Comparison of ENCODE assay signal across 2 cellular contexts in the genomic region with DNA sequence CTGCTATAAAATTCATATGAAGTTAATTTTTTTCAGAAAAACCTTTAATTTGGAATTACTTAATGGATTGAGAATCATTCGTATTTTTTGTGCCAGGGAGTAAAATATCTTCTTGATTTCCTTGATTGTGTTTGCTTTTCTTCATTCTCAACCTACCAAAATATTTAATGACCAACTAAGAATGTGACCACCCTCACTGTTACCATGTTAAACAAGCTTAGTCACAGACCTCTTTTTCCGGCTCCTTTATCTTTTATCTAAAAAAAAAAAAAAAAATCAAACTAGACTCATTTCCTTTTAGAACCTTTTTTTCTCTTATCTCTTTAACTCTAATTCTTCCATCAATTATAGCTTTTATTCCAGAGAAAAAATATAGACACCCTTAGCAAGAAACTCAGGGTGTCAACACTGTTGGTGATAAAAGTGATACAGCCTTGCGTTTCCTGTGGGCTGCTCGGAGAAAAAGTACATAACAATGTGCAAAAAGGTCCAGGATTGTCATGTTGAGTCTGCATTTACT.
TF ChIP-seq lines count a peak whose summit lies in the region.

No MANE protein-coding gene starts in this region.

TF ChIP-seq in GM23338, 12 proteins besides CTCF, POLR2A, EP300 and RAD21 (continues in another document):
- TF ChIP-seq, protein P1, sequence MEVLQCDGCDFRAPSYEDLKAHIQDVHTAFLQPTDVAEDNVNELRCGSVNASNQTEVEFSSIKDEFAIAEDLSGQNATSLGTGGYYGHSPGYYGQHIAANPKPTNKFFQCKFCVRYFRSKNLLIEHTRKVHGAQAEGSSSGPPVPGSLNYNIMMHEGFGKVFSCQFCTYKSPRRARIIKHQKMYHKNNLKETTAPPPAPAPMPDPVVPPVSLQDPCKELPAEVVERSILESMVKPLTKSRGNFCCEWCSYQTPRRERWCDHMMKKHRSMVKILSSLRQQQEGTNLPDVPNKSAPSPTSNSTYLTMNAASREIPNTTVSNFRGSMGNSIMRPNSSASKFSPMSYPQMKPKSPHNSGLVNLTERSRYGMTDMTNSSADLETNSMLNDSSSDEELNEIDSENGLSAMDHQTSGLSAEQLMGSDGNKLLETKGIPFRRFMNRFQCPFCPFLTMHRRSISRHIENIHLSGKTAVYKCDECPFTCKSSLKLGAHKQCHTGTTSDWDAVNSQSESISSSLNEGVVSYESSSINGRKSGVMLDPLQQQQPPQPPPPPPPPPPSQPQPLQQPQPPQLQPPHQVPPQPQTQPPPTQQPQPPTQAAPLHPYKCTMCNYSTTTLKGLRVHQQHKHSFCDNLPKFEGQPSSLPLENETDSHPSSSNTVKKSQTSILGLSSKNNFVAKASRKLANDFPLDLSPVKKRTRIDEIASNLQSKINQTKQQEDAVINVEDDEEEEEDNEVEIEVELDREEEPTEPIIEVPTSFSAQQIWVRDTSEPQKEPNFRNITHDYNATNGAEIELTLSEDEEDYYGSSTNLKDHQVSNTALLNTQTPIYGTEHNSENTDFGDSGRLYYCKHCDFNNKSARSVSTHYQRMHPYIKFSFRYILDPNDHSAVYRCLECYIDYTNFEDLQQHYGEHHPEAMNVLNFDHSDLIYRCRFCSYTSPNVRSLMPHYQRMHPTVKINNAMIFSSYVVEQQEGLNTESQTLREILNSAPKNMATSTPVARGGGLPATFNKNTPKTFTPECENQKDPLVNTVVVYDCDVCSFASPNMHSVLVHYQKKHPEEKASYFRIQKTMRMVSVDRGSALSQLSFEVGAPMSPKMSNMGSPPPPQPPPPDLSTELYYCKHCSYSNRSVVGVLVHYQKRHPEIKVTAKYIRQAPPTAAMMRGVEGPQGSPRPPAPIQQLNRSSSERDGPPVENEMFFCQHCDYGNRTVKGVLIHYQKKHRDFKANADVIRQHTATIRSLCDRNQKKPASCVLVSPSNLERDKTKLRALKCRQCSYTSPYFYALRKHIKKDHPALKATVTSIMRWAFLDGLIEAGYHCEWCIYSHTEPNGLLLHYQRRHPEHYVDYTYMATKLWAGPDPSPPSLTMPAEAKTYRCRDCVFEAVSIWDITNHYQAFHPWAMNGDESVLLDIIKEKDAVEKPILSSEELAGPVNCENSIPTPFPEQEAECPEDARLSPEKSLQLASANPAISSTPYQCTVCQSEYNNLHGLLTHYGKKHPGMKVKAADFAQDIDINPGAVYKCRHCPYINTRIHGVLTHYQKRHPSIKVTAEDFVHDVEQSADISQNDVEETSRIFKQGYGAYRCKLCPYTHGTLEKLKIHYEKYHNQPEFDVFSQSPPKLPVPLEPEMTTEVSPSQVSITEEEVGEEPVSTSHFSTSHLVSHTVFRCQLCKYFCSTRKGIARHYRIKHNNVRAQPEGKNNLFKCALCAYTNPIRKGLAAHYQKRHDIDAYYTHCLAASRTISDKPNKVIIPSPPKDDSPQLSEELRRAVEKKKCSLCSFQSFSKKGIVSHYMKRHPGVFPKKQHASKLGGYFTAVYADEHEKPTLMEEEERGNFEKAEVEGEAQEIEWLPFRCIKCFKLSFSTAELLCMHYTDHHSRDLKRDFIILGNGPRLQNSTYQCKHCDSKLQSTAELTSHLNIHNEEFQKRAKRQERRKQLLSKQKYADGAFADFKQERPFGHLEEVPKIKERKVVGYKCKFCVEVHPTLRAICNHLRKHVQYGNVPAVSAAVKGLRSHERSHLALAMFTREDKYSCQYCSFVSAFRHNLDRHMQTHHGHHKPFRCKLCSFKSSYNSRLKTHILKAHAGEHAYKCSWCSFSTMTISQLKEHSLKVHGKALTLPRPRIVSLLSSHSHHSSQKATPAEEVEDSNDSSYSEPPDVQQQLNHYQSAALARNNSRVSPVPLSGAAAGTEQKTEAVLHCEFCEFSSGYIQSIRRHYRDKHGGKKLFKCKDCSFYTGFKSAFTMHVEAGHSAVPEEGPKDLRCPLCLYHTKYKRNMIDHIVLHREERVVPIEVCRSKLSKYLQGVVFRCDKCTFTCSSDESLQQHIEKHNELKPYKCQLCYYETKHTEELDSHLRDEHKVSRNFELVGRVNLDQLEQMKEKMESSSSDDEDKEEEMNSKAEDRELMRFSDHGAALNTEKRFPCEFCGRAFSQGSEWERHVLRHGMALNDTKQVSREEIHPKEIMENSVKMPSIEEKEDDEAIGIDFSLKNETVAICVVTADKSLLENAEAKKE (CRISPR knock-in tag; IDR thresholded peaks at IDR 0.05), result no peak
- TF ChIP-seq STAT1 (IDR thresholded peaks at IDR 0.05; ENCODE audit: unreplicated experiment), result no peak
- TF ChIP-seq, protein P2, sequence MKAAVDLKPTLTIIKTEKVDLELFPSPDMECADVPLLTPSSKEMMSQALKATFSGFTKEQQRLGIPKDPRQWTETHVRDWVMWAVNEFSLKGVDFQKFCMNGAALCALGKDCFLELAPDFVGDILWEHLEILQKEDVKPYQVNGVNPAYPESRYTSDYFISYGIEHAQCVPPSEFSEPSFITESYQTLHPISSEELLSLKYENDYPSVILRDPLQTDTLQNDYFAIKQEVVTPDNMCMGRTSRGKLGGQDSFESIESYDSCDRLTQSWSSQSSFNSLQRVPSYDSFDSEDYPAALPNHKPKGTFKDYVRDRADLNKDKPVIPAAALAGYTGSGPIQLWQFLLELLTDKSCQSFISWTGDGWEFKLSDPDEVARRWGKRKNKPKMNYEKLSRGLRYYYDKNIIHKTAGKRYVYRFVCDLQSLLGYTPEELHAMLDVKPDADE (IDR thresholded peaks at IDR 0.05), result no peak
- TF ChIP-seq EZH2 (IDR thresholded peaks at IDR 0.05; ENCODE audit: low read depth, unreplicated experiment), result no peak
- TF ChIP-seq JUNB (IDR thresholded peaks at IDR 0.05; ENCODE audit: unreplicated experiment), result no peak
- no peak for TF ChIP-seq ZNF114 (CRISPR knock-in tag; IDR thresholded peaks at IDR 0.05)
- no peak for TF ChIP-seq CREB1 (CRISPR knock-in tag; IDR thresholded peaks at IDR 0.05; ENCODE audit: low read depth)
- no peak for TF ChIP-seq NANOG (IDR thresholded peaks at IDR 0.05; ENCODE audit: borderline replicate concordance)
- TF ChIP-seq, protein P3, sequence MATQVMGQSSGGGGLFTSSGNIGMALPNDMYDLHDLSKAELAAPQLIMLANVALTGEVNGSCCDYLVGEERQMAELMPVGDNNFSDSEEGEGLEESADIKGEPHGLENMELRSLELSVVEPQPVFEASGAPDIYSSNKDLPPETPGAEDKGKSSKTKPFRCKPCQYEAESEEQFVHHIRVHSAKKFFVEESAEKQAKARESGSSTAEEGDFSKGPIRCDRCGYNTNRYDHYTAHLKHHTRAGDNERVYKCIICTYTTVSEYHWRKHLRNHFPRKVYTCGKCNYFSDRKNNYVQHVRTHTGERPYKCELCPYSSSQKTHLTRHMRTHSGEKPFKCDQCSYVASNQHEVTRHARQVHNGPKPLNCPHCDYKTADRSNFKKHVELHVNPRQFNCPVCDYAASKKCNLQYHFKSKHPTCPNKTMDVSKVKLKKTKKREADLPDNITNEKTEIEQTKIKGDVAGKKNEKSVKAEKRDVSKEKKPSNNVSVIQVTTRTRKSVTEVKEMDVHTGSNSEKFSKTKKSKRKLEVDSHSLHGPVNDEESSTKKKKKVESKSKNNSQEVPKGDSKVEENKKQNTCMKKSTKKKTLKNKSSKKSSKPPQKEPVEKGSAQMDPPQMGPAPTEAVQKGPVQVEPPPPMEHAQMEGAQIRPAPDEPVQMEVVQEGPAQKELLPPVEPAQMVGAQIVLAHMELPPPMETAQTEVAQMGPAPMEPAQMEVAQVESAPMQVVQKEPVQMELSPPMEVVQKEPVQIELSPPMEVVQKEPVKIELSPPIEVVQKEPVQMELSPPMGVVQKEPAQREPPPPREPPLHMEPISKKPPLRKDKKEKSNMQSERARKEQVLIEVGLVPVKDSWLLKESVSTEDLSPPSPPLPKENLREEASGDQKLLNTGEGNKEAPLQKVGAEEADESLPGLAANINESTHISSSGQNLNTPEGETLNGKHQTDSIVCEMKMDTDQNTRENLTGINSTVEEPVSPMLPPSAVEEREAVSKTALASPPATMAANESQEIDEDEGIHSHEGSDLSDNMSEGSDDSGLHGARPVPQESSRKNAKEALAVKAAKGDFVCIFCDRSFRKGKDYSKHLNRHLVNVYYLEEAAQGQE (IDR thresholded peaks at IDR 0.05; ENCODE audit: unreplicated experiment), result no peak

TF ChIP-seq in endothelial cell of umbilical vein, 7 proteins besides CTCF, POLR2A, EP300 and RAD21 (continued from another document):
- TF ChIP-seq JUN (IDR thresholded peaks at IDR 0.05; ENCODE audit: borderline replicate concordance, insufficient read depth, insufficient read length, low read depth), result peak; percentile 34
